Comparison of ENCODE assay signal across 24 cellular contexts in genomic region chr21:28592205-28592845, GRCh38.
"Had no signal": no experiment of that assay in that cellular context is flagged by ENCODE, and none has a peak within 500 bp of the region (broad histone marks: within the 10 kb centered on the region; RNA-seq: fewer than 3 reads in every experiment).

No MANE protein-coding gene starts in this region.

- H3K9ac ChIP-seq: parathyroid adenoma had no signal

- H3K27ac ChIP-seq: heart left ventricle, parathyroid adenoma, prostate gland, spleen, tibial artery, upper lobe of left lung, uterus had no signal

- H3K27me3 ChIP-seq: heart left ventricle, spleen, tibial artery, upper lobe of left lung, uterus had no signal

- H3K36me3 ChIP-seq: heart left ventricle, prostate gland, spleen, tibial artery, upper lobe of left lung, uterus had no signal

- H3K9me3 ChIP-seq: prostate gland, tibial artery, upper lobe of left lung, uterus had no signal

- H3K79me2 ChIP-seq: parathyroid adenoma had no signal

- H3K27me3 Mint-ChIP-seq: dendritic cell treated with granulocyte-macrophage colony-stimulating factor and Interleukin-4, amounts not matched to agents 40 ng/mL and 50 ng/mL, for 4 days; stimulated activated memory B cell treated with anti-CD40 and anti-IgM and Interleukin-4, amounts not matched to agents 10 μg/mL and 1 μg/mL and 100 μg/mL, for 72 hours; stimulated activated naive CD8-positive, alpha-beta T cell treated with anti-CD3 and anti-CD28 coated beads, Interleukin-15, Interleukin-2, amounts not matched to agents 100 ng/mL and 50 ng/mL, for 24 hours had no signal

- H2AFZ ChIP-seq: parathyroid adenoma had no signal

- DNase-seq: erythroblast; heart left ventricle; hippocampal formation; kidney glomerular epithelial cell; mesenchymal stem cell; midbrain; occipital lobe; retina; spleen; stimulated activated CD4-positive, alpha-beta T cell treated with anti-CD3 and anti-CD28 coated beads, Interleukin-15, amount 100 ng/mL, for 24 hours; stimulated activated CD4-positive, alpha-beta T cell treated with anti-CD3 and anti-CD28 coated beads, Interleukin-1b, Interleukin-23, amount 100 ng/mL, for 48 hours; stimulated activated CD4-positive, alpha-beta T cell treated with anti-CD3 and anti-CD28 coated beads, Interleukin-4, amount 100 ng/mL, for 24 hours; tibial artery; upper lobe of left lung; uterus had no signal

- H3K4me1 ChIP-seq: heart left ventricle, parathyroid adenoma, prostate gland, spleen, tibial artery, upper lobe of left lung, uterus had no signal

- H3K4me1 Mint-ChIP-seq: nephron had no signal

- H3K27ac Mint-ChIP-seq: dendritic cell treated with granulocyte-macrophage colony-stimulating factor and Interleukin-4, amounts not matched to agents 40 ng/mL and 50 ng/mL, for 4 days; stimulated activated memory B cell treated with anti-CD40 and anti-IgM and Interleukin-4, amounts not matched to agents 10 μg/mL and 1 μg/mL and 100 μg/mL, for 72 hours; stimulated activated naive CD8-positive, alpha-beta T cell treated with anti-CD3 and anti-CD28 coated beads, Interleukin-15, Interleukin-2, amounts not matched to agents 100 ng/mL and 50 ng/mL, for 24 hours had no signal

- ATAC-seq: heart left ventricle; left lobe of liver; sciatic nerve; stimulated activated memory B cell treated with anti-CD40 and anti-IgM and Interleukin-4, amounts not matched to agents 10 μg/mL and 1 μg/mL and 100 μg/mL, for 72 hours had no signal

- H3K4me3 Mint-ChIP-seq: dendritic cell treated with granulocyte-macrophage colony-stimulating factor and Interleukin-4, amounts not matched to agents 40 ng/mL and 50 ng/mL, for 4 days; nephron; stimulated activated memory B cell treated with anti-CD40 and anti-IgM and Interleukin-4, amounts not matched to agents 10 μg/mL and 1 μg/mL and 100 μg/mL, for 72 hours; stimulated activated naive CD8-positive, alpha-beta T cell treated with anti-CD3 and anti-CD28 coated beads, Interleukin-15, Interleukin-2, amounts not matched to agents 100 ng/mL and 50 ng/mL, for 24 hours had no signal

- H3K4me3 ChIP-seq: heart left ventricle, lung, prostate gland, spleen, tibial artery, upper lobe of left lung, uterus had no signal
